9 cellular contexts compared by ENCODE assay signal in genomic region chr18:21117385-21118135, GRCh38. TPM values are rescaled to one million over a fixed set of nuclear protein-coding genes. Genes with fewer than 3 reads are reported as not detected.
A peak's percentile ranks its signal among the peaks of the same experiment; 100 is the strongest.
DNase-seq lines count a peak whose midpoint lies in the region; ATAC-seq, FAIRE-seq and TF ChIP-seq lines count a peak whose summit lies in the region.
"Had no signal": no experiment of that assay in that cellular context is flagged by ENCODE, and none has a peak within 500 bp of the region (broad histone marks: within the 10 kb centered on the region; RNA-seq: fewer than 3 reads in every experiment).

No MANE protein-coding gene starts in this region.

- no peaks in the 10 kb centered on the region for H3K27me3 ChIP-seq in heart left ventricle
- no peaks in the 10 kb centered on the region for H3K27me3 ChIP-seq in skeletal muscle satellite cell (ENCODE audit: control insufficient read depth, insufficient read depth, low read length)

- peak overlapping the region in 1 of 12 donors; percentile 18 for H3K4me3 ChIP-seq in heart left ventricle
- peak overlapping the region; percentile 15 for H3K4me3 ChIP-seq in skeletal muscle satellite cell (ENCODE audit: low read length)

- no peak for TF ChIP-seq CTCF in heart left ventricle (IDR thresholded peaks at IDR 0.05)

- TF ChIP-seq POLR2A in heart left ventricle (IDR thresholded peaks at IDR 0.05), result no peak

- peaks cover 0 to 35% (median 3%) of the 10 kb centered on the region in 12 donors for H3K4me1 ChIP-seq in heart left ventricle
- peaks cover 32% of the 10 kb centered on the region for H3K4me1 ChIP-seq in skeletal muscle satellite cell (ENCODE audit: control insufficient read depth, insufficient read depth, low read length)

- intact Hi-C loops in heart left ventricle (cut with DNase I), result loop anchor here in 3 of 10 donors (5.0 to 10.0 kb wide), 5 partner anchors 45 to 143 kb away; no protein-coding TSS in a partner anchor

- H3K27ac ChIP-seq in heart left ventricle, result peak overlapping the region in 11 of 12 donors; percentile 9 to 77 (median 37)

- ATAC-seq in heart left ventricle, result peak; percentile 77 to 88 (median 84)

- DNase-seq in GF-D8 (lab: John Stamatoyannopoulos, UW), result peak; percentile 14
- DNase-seq in SKM-1 treated with dmso at 0.1 percent for 144 hours (lab: John Stamatoyannopoulos, UW; ENCODE audit: unreplicated experiment), result peak; percentile 51
- DNase-seq in heart left ventricle, result no peak
- DNase-seq in DMS79 (lab: John Stamatoyannopoulos, UW), result no peak
- no peak for DNase-seq in OCI-M2 (lab: John Stamatoyannopoulos, UW; ENCODE audit: unreplicated experiment)
- DNase-seq in HTR-8/SVneo (ENCODE audit: insufficient read length, low spot score), result no peak
- DNase-seq in NCI-H187 (lab: John Stamatoyannopoulos, UW), result no peak
- DNase-seq: NCI-H1105 treated with DMSO at 0.1 percent for 48 hours had no signal

- FAIRE-seq in HTR-8/SVneo (lab: Jason Lieb, UNC), result no peak

- H3K9ac ChIP-seq in skeletal muscle satellite cell (ENCODE audit: low read depth, low read length), result peak overlapping the region; percentile 53

- H3K9me3 ChIP-seq in heart left ventricle (no peaks in the 10 kb centered on the region), skeletal muscle satellite cell (replicated peaks; ENCODE audit: low read length) (no peaks in the 10 kb centered on the region)

- WGBS in heart left ventricle, 4 donors, result 54 to 59% (median 56%) methylated on average over 5 of the region's 5 CpGs

- peak overlapping the region; percentile 69 for H3K4me2 ChIP-seq in skeletal muscle satellite cell (ENCODE audit: low read length)

- H3K36me3 ChIP-seq in heart left ventricle (no peaks in the 10 kb centered on the region), skeletal muscle satellite cell (ENCODE audit: insufficient read depth, low read length) (no peaks in the 10 kb centered on the region)

RNA-seq across cellular contexts. Expression of gene ROCK1, which starts 5.9 kb away (rescaled TPM):
- 10 to 100 TPM; 25.1 to 46.2 (median 37.8) TPM for total RNA-seq in heart left ventricle
- polyA plus RNA-seq in heart left ventricle, result 10 to 100 TPM; 14.1 to 28.5 TPM
- 26.1 and 27.5 TPM in 2 replicates for total RNA-seq in skeletal muscle satellite cell (2012; rRNA removed)

Comparison
In these comparisons a context has a peak if more than half of its experiments do, and no peak if none do; other contexts are left out.
1. DNase-seq: peak in GF-D8 (single experiment) and SKM-1 treated with dmso at 0.1 percent for 144 hours (single experiment); none in heart left ventricle (0 of 5), DMS79 (single experiment), OCI-M2 (single experiment), HTR-8/SVneo (single experiment) and NCI-H187 (0 of 2).